Comparison of ENCODE assay signal across 8 cellular contexts in genomic region chr11:64449381-64450167, GRCh38.
DNase-seq lines count a peak whose midpoint lies in the region; ATAC-seq and TF ChIP-seq lines count a peak whose summit lies in the region.

No MANE protein-coding gene starts in this region.

- peaks cover 0 to 5% of the 10 kb centered on the region in 2 donors for H3K9me3 ChIP-seq in breast epithelium

- TF ChIP-seq POLR2A in breast epithelium (IDR thresholded peaks at IDR 0.05) = no peak

- no peaks in the 10 kb centered on the region for H3K9me3 Mint-ChIP-seq in immature natural killer cell

- peaks cover 14 to 20% of the 10 kb centered on the region in 2 donors for H3K4me1 Mint-ChIP-seq in immature natural killer cell

- H3K27ac Mint-ChIP-seq in immature natural killer cell = no peak overlapping the region

- H3K27ac ChIP-seq in VCaP (peak overlapping the region; percentile 84), breast epithelium (no peak overlapping the region)

- H3K4me3 Mint-ChIP-seq in immature natural killer cell = peak overlapping the region; percentile 77 to 90 (median 85)

- no peaks in the 10 kb centered on the region for H3K27me3 ChIP-seq in breast epithelium

- TF ChIP-seq CTCF in VCaP (conservative IDR thresholded peaks at IDR 0.05) = peak; percentile 100
- peak; percentile 9 to 49 (median 39) for TF ChIP-seq CTCF in breast epithelium (IDR thresholded peaks at IDR 0.05)

- peaks cover 4 to 6% (median 6%) of the 10 kb centered on the region in 3 donors for H3K27me3 Mint-ChIP-seq in immature natural killer cell (ENCODE audit: low read depth in 3 of 3)

- ATAC-seq in GM21786 (IDR thresholded peaks at IDR 0.05; ENCODE audit: unreplicated experiment) (peak; percentile 56), GM18861 (IDR thresholded peaks at IDR 0.05; ENCODE audit: unreplicated experiment) (no peak)

- DNase-seq in CD1c-positive myeloid dendritic cell (ENCODE audit: extremely low spot score) = peak; percentile 79
- DNase-seq in NCI-H2107 (lab: John Stamatoyannopoulos, UW) = peak; percentile 2
- DNase-seq in breast epithelium (ENCODE audit: low spot score in 2 of 2) = no peak
- DNase-seq in immature natural killer cell = peak; percentile 40 to 61 (median 54)
- peak; percentile 50 to 73 for DNase-seq in stimulated activated CD4-positive, alpha-beta T cell treated with anti-CD3 and anti-CD28 coated beads, Interleukin-12 subunit alpha, Interleukin-12 subunit beta, amount 100 ng/mL, for 24 hours (ENCODE audit: low read depth in 2 of 2)

- intact Hi-C loops in breast epithelium (cut with DNase I; ENCODE audit: low total_unique reads) = no loop called here

- no peaks in the 10 kb centered on the region for H3K36me3 Mint-ChIP-seq in immature natural killer cell

- H3K4me3 ChIP-seq in breast epithelium = peak overlapping the region; percentile 25 to 59 (median 38)

- H3K4me1 ChIP-seq in breast epithelium = peaks cover 0 to 14% of the 10 kb centered on the region in 2 donors

- H3K36me3 ChIP-seq in breast epithelium = no peaks in the 10 kb centered on the region

Comparison
In these comparisons a context has a peak if more than half of its experiments do, and no peak if none do; other contexts are left out.
1. DNase-seq: peak in CD1c-positive myeloid dendritic cell (single experiment), NCI-H2107 (single experiment), immature natural killer cell (3 of 3) and stimulated activated CD4-positive, alpha-beta T cell treated with anti-CD3 and anti-CD28 coated beads, Interleukin-12 subunit alpha, Interleukin-12 subunit beta, amount 100 ng/mL, for 24 hours (2 of 2); none in breast epithelium (0 of 2).